Comparison of ENCODE assay signal across 1 cellular context in the genomic region with DNA sequence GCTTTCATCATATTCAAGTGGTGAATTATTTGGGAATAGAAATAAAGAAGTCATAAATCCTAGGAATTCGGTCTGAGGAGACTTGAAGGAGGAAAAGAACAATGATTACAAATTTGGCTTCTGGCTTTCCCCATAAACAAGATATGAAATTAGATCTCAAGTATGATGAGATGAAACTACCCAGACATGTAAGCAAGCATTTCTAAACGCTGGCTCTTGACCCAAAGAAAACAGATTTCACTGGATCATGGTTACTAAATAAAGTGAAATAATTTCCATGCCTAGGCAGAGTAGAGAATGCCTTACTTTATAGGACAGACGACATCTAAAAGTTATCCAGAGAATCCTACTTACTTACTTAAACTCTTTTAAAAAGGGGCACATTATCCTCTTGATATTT.
TF ChIP-seq lines count a peak whose summit lies in the region.

No MANE protein-coding gene starts in this region.

TF ChIP-seq in IMR-90, 13 proteins besides CTCF, POLR2A, EP300 and RAD21 (continued from another document):
- TF ChIP-seq, protein P1, sequence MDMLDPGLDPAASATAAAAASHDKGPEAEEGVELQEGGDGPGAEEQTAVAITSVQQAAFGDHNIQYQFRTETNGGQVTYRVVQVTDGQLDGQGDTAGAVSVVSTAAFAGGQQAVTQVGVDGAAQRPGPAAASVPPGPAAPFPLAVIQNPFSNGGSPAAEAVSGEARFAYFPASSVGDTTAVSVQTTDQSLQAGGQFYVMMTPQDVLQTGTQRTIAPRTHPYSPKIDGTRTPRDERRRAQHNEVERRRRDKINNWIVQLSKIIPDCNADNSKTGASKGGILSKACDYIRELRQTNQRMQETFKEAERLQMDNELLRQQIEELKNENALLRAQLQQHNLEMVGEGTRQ (IDR thresholded peaks at IDR 0.05; ENCODE audit: low read depth, low read length) = no peak
- no peak for TF ChIP-seq RFX5 (IDR thresholded peaks at IDR 0.05; ENCODE audit: low read depth, low read length)
